ENCODE assay signal across 25 cellular contexts in genomic region chr1:161052899-161053298, GRCh38. TPM values are rescaled to one million over a fixed set of nuclear protein-coding genes. Genes with fewer than 3 reads are reported as not detected.
A peak's percentile ranks its signal among the peaks of the same experiment; 100 is the strongest.
DNase-seq lines count a peak whose midpoint lies in the region; ATAC-seq and TF ChIP-seq lines count a peak whose summit lies in the region.
"Had no signal": no experiment of that assay in that cellular context is flagged by ENCODE, and none has a peak within 500 bp of the region (broad histone marks: within the 10 kb centered on the region; RNA-seq: fewer than 3 reads in every experiment).

No MANE protein-coding gene starts in this region.

- H3K4me3 ChIP-seq in MG63 (no peak overlapping the region), spleen (no peak overlapping the region)
- H3K4me3 ChIP-seq: BLaER1 treated with 17β-estradiol and CSF1 and Interleukin-3, amounts not matched to agents 10 nM and 100 nM; lung had no signal

- TF ChIP-seq CTCF in spleen (IDR thresholded peaks at IDR 0.05 in 8 of 11, conservative IDR thresholded peaks at IDR 0.05 in 3 of 11) = no peak

- H3K36me3 ChIP-seq in MG63 (no peaks in the 10 kb centered on the region), spleen (peaks cover 8 to 98% (median 89%) of the 10 kb centered on the region in 6 donors)
- H3K36me3 ChIP-seq: WERI-Rb-1 had no signal

- DNase-seq in activated naive CD4-positive, alpha-beta T cell treated with anti-CD3 and anti-CD28 coated beads, Interleukin-2, amount 50 U/mL, for 72 hours (ENCODE audit: low spot score in 2 of 2) = no peak
- DNase-seq in activated naive CD4-positive, alpha-beta T cell treated with anti-CD3 and anti-CD28 coated beads, Interleukin-2, amount 10 ng/mL, durations not matched to agents 7 days and 5 days = no peak
- DNase-seq in MG63 (peak; percentile 64), MV-4-11 (lab: John Stamatoyannopoulos, UW) (no peak), left ventricle myocardium superior (no peak), spleen (no peak)
- no peak for DNase-seq in stimulated activated effector memory CD8-positive, alpha-beta T cell treated with anti-CD3 and anti-CD28 coated beads, Interleukin-12 subunit alpha, Interleukin-12 subunit beta, amount 100 ng/mL, for 72 hours (ENCODE audit: low spot score in 2 of 2)
- DNase-seq: activated naive CD4-positive, alpha-beta T cell treated with anti-CD3 and anti-CD28 coated beads, Interleukin-2, amount 50 U/mL, for 16 hours; activated T-cell treated with anti-CD3 and anti-CD28 coated beads, Interleukin-2, amount 50 U/mL, for 1 hour; DMS 273 treated with DMSO at 0.1 percent for 48 hours; effector CD8-positive, alpha-beta T cell; erythroblast; MM.1S; NCI-H1436 treated with DMSO at 0.1 percent for 48 hours; NCI-H524; nucleus accumbens; stimulated activated CD4-positive, alpha-beta T cell treated with anti-CD3 and anti-CD28 coated beads, Interleukin-4, amount 100 ng/mL, for 24 hours; WERI-Rb-1 had no signal

- H3K4me1 Mint-ChIP-seq in activated naive CD4-positive, alpha-beta T cell treated with anti-CD3 and anti-CD28 coated beads, Interleukin-2, amount 10 ng/mL, durations not matched to agents 7 days and 5 days = peaks cover 23% of the 10 kb centered on the region
- H3K4me1 Mint-ChIP-seq in stimulated activated effector memory CD8-positive, alpha-beta T cell treated with anti-CD3 and anti-CD28 coated beads, Interleukin-12 subunit alpha, Interleukin-12 subunit beta, amount 100 ng/mL, for 72 hours = peaks cover 48% of the 10 kb centered on the region

- H3K27ac Mint-ChIP-seq in activated naive CD4-positive, alpha-beta T cell treated with anti-CD3 and anti-CD28 coated beads, Interleukin-2, amount 50 U/mL, for 72 hours = peak overlapping the region; percentile 22 to 62
- no peak overlapping the region for H3K27ac Mint-ChIP-seq in activated naive CD4-positive, alpha-beta T cell treated with anti-CD3 and anti-CD28 coated beads, Interleukin-2, amount 10 ng/mL, durations not matched to agents 7 days and 5 days
- H3K27ac Mint-ChIP-seq in stimulated activated effector memory CD8-positive, alpha-beta T cell treated with anti-CD3 and anti-CD28 coated beads, Interleukin-12 subunit alpha, Interleukin-12 subunit beta, amount 100 ng/mL, for 72 hours = peak overlapping the region; percentile 77
- H3K27ac Mint-ChIP-seq: type B pancreatic cell had no signal

- WGBS in spleen, 5 donors = 68 to 81% (median 80%) methylated on average over 2 to 3 of the region's 3 CpGs

- CTCF ChIA-PET in activated naive CD4-positive, alpha-beta T cell treated with anti-CD3 and anti-CD28 coated beads, Interleukin-2, amount 10 ng/mL, durations not matched to agents 7 days and 5 days (lab: Charles Lee) = no interaction called here

- peak overlapping the region in 1 of 8 donors; percentile 3 for H3K27ac ChIP-seq in spleen
- H3K27ac ChIP-seq: BLaER1 treated with 17β-estradiol and CSF1 and Interleukin-3, amounts not matched to agents 10 nM and 100 nM; WERI-Rb-1 had no signal

- H3K4me3 Mint-ChIP-seq in activated naive CD4-positive, alpha-beta T cell treated with anti-CD3 and anti-CD28 coated beads, Interleukin-2, amount 10 ng/mL, durations not matched to agents 7 days and 5 days = no peak overlapping the region
- no peak overlapping the region for H3K4me3 Mint-ChIP-seq in stimulated activated effector memory CD8-positive, alpha-beta T cell treated with anti-CD3 and anti-CD28 coated beads, Interleukin-12 subunit alpha, Interleukin-12 subunit beta, amount 100 ng/mL, for 72 hours
- H3K4me3 Mint-ChIP-seq: type B pancreatic cell had no signal

- peaks cover 0 to 51% of the 10 kb centered on the region in 2 donors for H3K36me3 Mint-ChIP-seq in activated naive CD4-positive, alpha-beta T cell treated with anti-CD3 and anti-CD28 coated beads, Interleukin-2, amount 50 U/mL, for 72 hours
- peaks cover 76% of the 10 kb centered on the region for H3K36me3 Mint-ChIP-seq in activated naive CD4-positive, alpha-beta T cell treated with anti-CD3 and anti-CD28 coated beads, Interleukin-2, amount 10 ng/mL, durations not matched to agents 7 days and 5 days
- peaks cover 100% of the 10 kb centered on the region for H3K36me3 Mint-ChIP-seq in stimulated activated effector memory CD8-positive, alpha-beta T cell treated with anti-CD3 and anti-CD28 coated beads, Interleukin-12 subunit alpha, Interleukin-12 subunit beta, amount 100 ng/mL, for 72 hours

- TF ChIP-seq POLR2A in spleen (IDR thresholded peaks at IDR 0.05) = no peak

- no peaks in the 10 kb centered on the region for H3K27me3 ChIP-seq in MG63
- no peaks in the 10 kb centered on the region for H3K27me3 ChIP-seq in spleen (replicated peaks in 1 of 7)
- H3K27me3 ChIP-seq: BLaER1 treated with 17β-estradiol and CSF1 and Interleukin-3, amounts not matched to agents 10 nM and 100 nM had no signal

- ATAC-seq in activated naive CD4-positive, alpha-beta T cell treated with anti-CD3 and anti-CD28 coated beads, Interleukin-2, amount 50 U/mL, for 72 hours = peak in 1 of 2 donors; percentile 33
- ATAC-seq in esophagus mucosa (peak; percentile 4), left ventricle myocardium superior (no peak)
- ATAC-seq in stimulated activated effector memory CD8-positive, alpha-beta T cell treated with anti-CD3 and anti-CD28 coated beads, Interleukin-12 subunit alpha, Interleukin-12 subunit beta, amount 100 ng/mL, for 72 hours = no peak

- intact Hi-C loops in left ventricle myocardium superior (cut with micrococcal nuclease) (no loop called here), spleen (cut with DNase I; ENCODE audit: low total_unique reads) (no loop called here)

- no peaks in the 10 kb centered on the region for H3K9me3 Mint-ChIP-seq in activated naive CD4-positive, alpha-beta T cell treated with anti-CD3 and anti-CD28 coated beads, Interleukin-2, amount 50 U/mL, for 72 hours
- H3K9me3 Mint-ChIP-seq in activated naive CD4-positive, alpha-beta T cell treated with anti-CD3 and anti-CD28 coated beads, Interleukin-2, amount 10 ng/mL, durations not matched to agents 7 days and 5 days = no peaks in the 10 kb centered on the region
- H3K9me3 Mint-ChIP-seq in stimulated activated effector memory CD8-positive, alpha-beta T cell treated with anti-CD3 and anti-CD28 coated beads, Interleukin-12 subunit alpha, Interleukin-12 subunit beta, amount 100 ng/mL, for 72 hours = no peaks in the 10 kb centered on the region

- peaks cover 0 to 44% (median 4%) of the 10 kb centered on the region in 6 donors for H3K4me1 ChIP-seq in spleen

- H3K27me3 Mint-ChIP-seq in activated naive CD4-positive, alpha-beta T cell treated with anti-CD3 and anti-CD28 coated beads, Interleukin-2, amount 10 ng/mL, durations not matched to agents 7 days and 5 days = no peaks in the 10 kb centered on the region

- no peaks in the 10 kb centered on the region for H3K9me3 ChIP-seq in MG63
- H3K9me3 ChIP-seq in spleen = no peaks in the 10 kb centered on the region

RNA-seq across cellular contexts. Expression of gene USF1, which starts 7.1 kb away (rescaled TPM):
- total RNA-seq in activated naive CD4-positive, alpha-beta T cell treated with anti-CD3 and anti-CD28 coated beads, Interleukin-2, amount 50 U/mL, for 72 hours = 10 to 100 TPM; 50.8 to 90.6 TPM
- total RNA-seq in MG63 (2014; rRNA removed; shearing (Covaris generic); ENCODE audit: low replicate concordance) = 102 and 103 TPM in 2 replicates
- total RNA-seq in esophagus mucosa (25.2 TPM), left ventricle myocardium superior (30.3 TPM), spleen (100 to 1,000 TPM; 113 to 158 (median 123) TPM)
- 100 to 1,000 TPM; 132 to 339 (median 228) TPM for polyA plus RNA-seq in spleen

RNA-seq across cellular contexts. Expression of gene TSTD1, which starts 14.1 kb away (rescaled TPM):
- total RNA-seq in activated naive CD4-positive, alpha-beta T cell treated with anti-CD3 and anti-CD28 coated beads, Interleukin-2, amount 50 U/mL, for 72 hours = 10 to 100 TPM; 59.3 to 66.8 TPM
- total RNA-seq in MG63 (2014; rRNA removed; shearing (Covaris generic); ENCODE audit: low replicate concordance) = not detected in 2 replicates
- total RNA-seq in esophagus mucosa = 67.9 TPM
- 15.4 TPM for total RNA-seq in left ventricle myocardium superior
- 10 to 100 TPM; 24.3 to 31.9 (median 29.7) TPM for total RNA-seq in spleen
- 100 to 1,000 TPM in 1 of 3 donors, 10 to 100 TPM in 2; 87.6 to 141 (median 94.2) TPM for polyA plus RNA-seq in spleen
- total RNA-seq: chondrocyte had no signal

RNA-seq across cellular contexts. Expression of gene ARHGAP30, which starts 16.8 kb away (rescaled TPM):
- total RNA-seq in activated naive CD4-positive, alpha-beta T cell treated with anti-CD3 and anti-CD28 coated beads, Interleukin-2, amount 50 U/mL, for 72 hours = 100 to 1,000 TPM; 116 to 180 TPM
- total RNA-seq in MG63 (2014; rRNA removed; shearing (Covaris generic); ENCODE audit: low replicate concordance) = not detected in 2 replicates
- total RNA-seq in esophagus mucosa (6.0 TPM), left ventricle myocardium superior (3.7 TPM), spleen (100 to 1,000 TPM; 103 to 145 (median 129) TPM)
- 10 to 100 TPM; 28.8 to 81.5 (median 31.1) TPM for polyA plus RNA-seq in spleen
- total RNA-seq: A673, chondrocyte had no signal

RNA-seq across cellular contexts. Expression of gene F11R, which starts 31.9 kb away (rescaled TPM):
- total RNA-seq in activated naive CD4-positive, alpha-beta T cell treated with anti-CD3 and anti-CD28 coated beads, Interleukin-2, amount 50 U/mL, for 72 hours = 10 to 100 TPM; 26.0 to 63.6 TPM
- total RNA-seq in MG63 (2014; rRNA removed; shearing (Covaris generic); ENCODE audit: low replicate concordance) = 0.22 and 1.7 TPM in 2 replicates
- 137 TPM for total RNA-seq in esophagus mucosa
- total RNA-seq in left ventricle myocardium superior = 8.3 TPM
- total RNA-seq in spleen = 10 to 100 TPM; 46.7 to 77.2 (median 56.8) TPM
- 10 to 100 TPM in 1 of 3 donors, 1 to 10 TPM in 2; 6.4 to 16.5 (median 8.4) TPM for polyA plus RNA-seq in spleen

RNA-seq across cellular contexts. Expression of gene NECTIN4, which starts 36.5 kb away (rescaled TPM):
- total RNA-seq in activated naive CD4-positive, alpha-beta T cell treated with anti-CD3 and anti-CD28 coated beads, Interleukin-2, amount 50 U/mL, for 72 hours = under 1 TPM in 1 of 2 donors, not detected in 1; 0.16 TPM
- not detected in 2 replicates for total RNA-seq in MG63 (2014; rRNA removed; shearing (Covaris generic); ENCODE audit: low replicate concordance)
- total RNA-seq in esophagus mucosa (115 TPM), left ventricle myocardium superior (not detected), spleen (not detected)
- under 1 TPM; 0.03 to 0.06 (median 0.04) TPM for polyA plus RNA-seq in spleen
- total RNA-seq: A673, frontal cortex had no signal

Comparison
In these comparisons a context has a peak if more than half of its experiments do, and no peak if none do; other contexts are left out.
1. RNA of gene TSTD1, which starts 14.1 kb away (total RNA-seq): 67.9 TPM in esophagus mucosa (single experiment), 59.3 to 66.8 TPM in activated naive CD4-positive, alpha-beta T cell treated with anti-CD3 and anti-CD28 coated beads, Interleukin-2, amount 50 U/mL, for 72 hours, 24.3 to 31.9 TPM in spleen and 15.4 TPM in left ventricle myocardium superior (single experiment); not detected in MG63; every median in the first group is over 10 times any median in the second.
2. RNA of gene ARHGAP30, which starts 16.8 kb away (total RNA-seq): 116 to 180 TPM in activated naive CD4-positive, alpha-beta T cell treated with anti-CD3 and anti-CD28 coated beads, Interleukin-2, amount 50 U/mL, for 72 hours and 103 to 145 TPM in spleen; 6.0 TPM in esophagus mucosa (single experiment), 3.7 TPM in left ventricle myocardium superior (single experiment) and not detected in MG63; every median in the first group is over 10 times any median in the second.